Comparison of ENCODE assay signal across 1 cellular context in the genomic region with DNA sequence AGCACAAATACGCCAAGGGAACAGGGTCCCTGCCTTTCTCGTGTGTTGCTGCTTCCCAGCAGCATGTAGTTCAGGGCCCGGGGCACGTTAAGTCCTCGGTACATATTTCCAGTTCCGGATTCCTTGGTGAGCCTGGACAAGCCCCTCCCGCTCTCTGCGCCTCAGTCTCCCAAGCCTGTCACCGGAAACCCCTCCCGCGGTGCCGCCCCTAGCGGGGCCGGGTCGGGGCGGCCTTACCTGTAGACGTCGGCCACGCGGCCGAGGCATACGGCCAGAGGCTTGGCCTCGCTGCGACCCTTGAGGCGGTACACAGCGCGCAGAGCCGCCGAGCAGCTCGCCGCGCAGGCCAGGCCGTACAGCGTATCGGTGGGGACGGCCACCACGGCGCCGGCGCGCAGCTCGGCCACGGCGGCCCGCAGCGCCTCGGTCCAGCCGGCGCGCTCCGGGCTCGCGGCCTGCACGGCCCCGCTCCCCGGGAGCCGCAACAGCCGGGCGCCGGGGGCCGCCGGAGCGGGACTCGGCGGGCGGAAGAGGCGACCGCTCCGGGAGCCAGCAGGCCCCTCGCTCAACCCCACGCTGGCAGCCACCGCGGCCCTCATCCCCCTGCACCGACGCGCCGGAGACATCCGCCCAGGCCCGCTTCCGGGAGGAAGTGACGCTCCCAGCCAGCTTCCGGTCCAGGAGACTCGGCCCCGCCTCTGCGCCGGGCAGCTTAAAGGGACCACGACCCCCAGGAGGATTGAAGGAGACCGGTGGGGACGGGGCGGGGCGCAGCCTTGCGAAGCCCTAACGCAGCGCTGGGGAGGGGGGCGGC.
TF ChIP-seq lines count a peak whose summit lies in the region.

Gene C1orf122, plus strand, starts transcription at position 236 of the 814 bp plus-strand sequence. CDS start 615 bp downstream, outside the sequence.
A gene with protein sequence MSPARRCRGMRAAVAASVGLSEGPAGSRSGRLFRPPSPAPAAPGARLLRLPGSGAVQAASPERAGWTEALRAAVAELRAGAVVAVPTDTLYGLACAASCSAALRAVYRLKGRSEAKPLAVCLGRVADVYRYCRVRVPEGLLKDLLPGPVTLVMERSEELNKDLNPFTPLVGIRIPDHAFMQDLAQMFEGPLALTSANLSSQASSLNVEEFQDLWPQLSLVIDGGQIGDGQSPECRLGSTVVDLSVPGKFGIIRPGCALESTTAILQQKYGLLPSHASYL (minus strand): TSS at position 654 of the 814 bp plus-strand sequence. CDS start 28 bp downstream, at position 626.

TF ChIP-seq in IMR-90, 13 proteins besides CTCF, POLR2A, EP300 and RAD21:
- no peak for TF ChIP-seq SMC3 (IDR thresholded peaks at IDR 0.05; ENCODE audit: low read depth, low read length)
- TF ChIP-seq MAZ (IDR thresholded peaks at IDR 0.05; ENCODE audit: borderline replicate concordance, low read depth, low read length), result peak; percentile 88
- no peak for TF ChIP-seq RCOR1 (IDR thresholded peaks at IDR 0.05; ENCODE audit: insufficient replicate concordance, low read length)
- TF ChIP-seq FOS (IDR thresholded peaks at IDR 0.05; ENCODE audit: low read depth, low read length), result no peak
- no peak for TF ChIP-seq MAFK (IDR thresholded peaks at IDR 0.05; ENCODE audit: low read depth, low read length)
- TF ChIP-seq NFE2L2 (IDR thresholded peaks at IDR 0.05; ENCODE audit: low read depth, low read length), result no peak
- no peak for TF ChIP-seq CEBPB (IDR thresholded peaks at IDR 0.05; ENCODE audit: low read depth, low read length)
- TF ChIP-seq, protein P1, sequence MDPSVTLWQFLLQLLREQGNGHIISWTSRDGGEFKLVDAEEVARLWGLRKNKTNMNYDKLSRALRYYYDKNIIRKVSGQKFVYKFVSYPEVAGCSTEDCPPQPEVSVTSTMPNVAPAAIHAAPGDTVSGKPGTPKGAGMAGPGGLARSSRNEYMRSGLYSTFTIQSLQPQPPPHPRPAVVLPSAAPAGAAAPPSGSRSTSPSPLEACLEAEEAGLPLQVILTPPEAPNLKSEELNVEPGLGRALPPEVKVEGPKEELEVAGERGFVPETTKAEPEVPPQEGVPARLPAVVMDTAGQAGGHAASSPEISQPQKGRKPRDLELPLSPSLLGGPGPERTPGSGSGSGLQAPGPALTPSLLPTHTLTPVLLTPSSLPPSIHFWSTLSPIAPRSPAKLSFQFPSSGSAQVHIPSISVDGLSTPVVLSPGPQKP (IDR thresholded peaks at IDR 0.05; ENCODE audit: borderline replicate concordance, low read depth, low read length), result no peak
- no peak for TF ChIP-seq RFX5 (IDR thresholded peaks at IDR 0.05; ENCODE audit: low read depth, low read length)
- TF ChIP-seq BHLHE40 (IDR thresholded peaks at IDR 0.05; ENCODE audit: low read depth, low read length), result no peak
- TF ChIP-seq, protein P2, sequence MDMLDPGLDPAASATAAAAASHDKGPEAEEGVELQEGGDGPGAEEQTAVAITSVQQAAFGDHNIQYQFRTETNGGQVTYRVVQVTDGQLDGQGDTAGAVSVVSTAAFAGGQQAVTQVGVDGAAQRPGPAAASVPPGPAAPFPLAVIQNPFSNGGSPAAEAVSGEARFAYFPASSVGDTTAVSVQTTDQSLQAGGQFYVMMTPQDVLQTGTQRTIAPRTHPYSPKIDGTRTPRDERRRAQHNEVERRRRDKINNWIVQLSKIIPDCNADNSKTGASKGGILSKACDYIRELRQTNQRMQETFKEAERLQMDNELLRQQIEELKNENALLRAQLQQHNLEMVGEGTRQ (IDR thresholded peaks at IDR 0.05; ENCODE audit: low read depth, low read length), result no peak
- peak; percentile 48; the same call in 1 of the 2 replicates for TF ChIP-seq CHD1 (IDR thresholded peaks at IDR 0.05; ENCODE audit: low read depth, low read length)
- TF ChIP-seq MXI1 (IDR thresholded peaks at IDR 0.05; ENCODE audit: borderline replicate concordance, low read depth, low read length), result peak; percentile 89; the same call in 1 of the 2 replicates
